1 cellular context compared by ENCODE assay signal in the genomic region with DNA sequence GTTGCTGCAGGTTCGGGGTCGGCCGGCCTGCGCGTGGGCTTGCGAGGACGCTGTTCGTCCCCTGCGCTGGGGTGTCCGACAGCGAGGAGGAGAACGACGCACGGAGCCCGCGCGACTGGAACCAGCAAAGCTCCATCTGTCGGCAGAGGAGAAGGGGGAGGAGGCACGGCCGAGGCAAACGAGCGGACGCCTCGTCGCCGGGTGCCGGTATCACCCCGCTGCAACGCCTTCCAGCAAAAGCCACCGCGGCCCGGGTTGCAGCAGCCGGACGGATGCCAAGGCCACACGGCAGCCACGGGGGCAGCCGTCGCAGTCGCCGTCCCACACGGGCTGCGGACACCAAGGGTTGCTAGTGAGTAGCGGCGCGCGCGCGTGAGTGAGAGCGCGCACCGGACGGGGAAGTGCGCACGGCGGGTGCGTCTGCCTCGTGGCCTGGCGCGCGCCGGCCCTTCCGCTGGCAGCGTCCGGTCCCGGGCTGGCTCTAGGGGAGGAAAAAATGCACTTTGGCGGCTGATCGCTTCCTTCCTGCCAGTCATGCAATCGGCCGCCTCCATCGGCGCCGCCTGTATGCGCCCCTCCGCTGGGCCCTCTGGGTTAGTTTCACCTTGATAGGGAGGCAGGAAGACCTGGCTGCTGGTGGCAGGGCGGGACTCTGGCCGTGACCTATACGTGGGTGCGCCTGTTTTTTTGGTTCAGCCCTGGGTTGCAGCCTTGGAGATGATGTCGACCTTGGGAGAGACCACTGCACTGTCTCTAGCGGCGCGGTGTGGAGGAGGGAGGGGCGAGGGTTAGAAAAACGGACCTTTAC.
TF ChIP-seq lines count a peak whose summit lies in the region.

No MANE protein-coding gene starts in this region.

TF ChIP-seq in HepG2, 621 proteins besides CTCF, POLR2A, EP300 and RAD21 (continued from another document and continues in another):
- 0 out of 2 replicates have a peak, but pooled peaks have one; percentile 83 for TF ChIP-seq CAMTA2 (CRISPR knock-in tag; IDR thresholded peaks at IDR 0.05; ENCODE audit: borderline replicate concordance)
- no peak for TF ChIP-seq ZNF747 (CRISPR knock-in tag; IDR thresholded peaks at IDR 0.05; ENCODE audit: borderline replicate concordance)
- TF ChIP-seq, protein P1, sequence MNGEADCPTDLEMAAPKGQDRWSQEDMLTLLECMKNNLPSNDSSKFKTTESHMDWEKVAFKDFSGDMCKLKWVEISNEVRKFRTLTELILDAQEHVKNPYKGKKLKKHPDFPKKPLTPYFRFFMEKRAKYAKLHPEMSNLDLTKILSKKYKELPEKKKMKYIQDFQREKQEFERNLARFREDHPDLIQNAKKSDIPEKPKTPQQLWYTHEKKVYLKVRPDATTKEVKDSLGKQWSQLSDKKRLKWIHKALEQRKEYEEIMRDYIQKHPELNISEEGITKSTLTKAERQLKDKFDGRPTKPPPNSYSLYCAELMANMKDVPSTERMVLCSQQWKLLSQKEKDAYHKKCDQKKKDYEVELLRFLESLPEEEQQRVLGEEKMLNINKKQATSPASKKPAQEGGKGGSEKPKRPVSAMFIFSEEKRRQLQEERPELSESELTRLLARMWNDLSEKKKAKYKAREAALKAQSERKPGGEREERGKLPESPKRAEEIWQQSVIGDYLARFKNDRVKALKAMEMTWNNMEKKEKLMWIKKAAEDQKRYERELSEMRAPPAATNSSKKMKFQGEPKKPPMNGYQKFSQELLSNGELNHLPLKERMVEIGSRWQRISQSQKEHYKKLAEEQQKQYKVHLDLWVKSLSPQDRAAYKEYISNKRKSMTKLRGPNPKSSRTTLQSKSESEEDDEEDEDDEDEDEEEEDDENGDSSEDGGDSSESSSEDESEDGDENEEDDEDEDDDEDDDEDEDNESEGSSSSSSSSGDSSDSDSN (CRISPR knock-in tag; IDR thresholded peaks at IDR 0.05), result peak; percentile 93
- no peak for TF ChIP-seq ZFP36L2 (CRISPR knock-in tag; IDR thresholded peaks at IDR 0.05)
- TF ChIP-seq, protein P2, sequence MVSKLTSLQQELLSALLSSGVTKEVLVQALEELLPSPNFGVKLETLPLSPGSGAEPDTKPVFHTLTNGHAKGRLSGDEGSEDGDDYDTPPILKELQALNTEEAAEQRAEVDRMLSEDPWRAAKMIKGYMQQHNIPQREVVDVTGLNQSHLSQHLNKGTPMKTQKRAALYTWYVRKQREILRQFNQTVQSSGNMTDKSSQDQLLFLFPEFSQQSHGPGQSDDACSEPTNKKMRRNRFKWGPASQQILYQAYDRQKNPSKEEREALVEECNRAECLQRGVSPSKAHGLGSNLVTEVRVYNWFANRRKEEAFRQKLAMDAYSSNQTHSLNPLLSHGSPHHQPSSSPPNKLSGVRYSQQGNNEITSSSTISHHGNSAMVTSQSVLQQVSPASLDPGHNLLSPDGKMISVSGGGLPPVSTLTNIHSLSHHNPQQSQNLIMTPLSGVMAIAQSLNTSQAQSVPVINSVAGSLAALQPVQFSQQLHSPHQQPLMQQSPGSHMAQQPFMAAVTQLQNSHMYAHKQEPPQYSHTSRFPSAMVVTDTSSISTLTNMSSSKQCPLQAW (CRISPR knock-in tag; IDR thresholded peaks at IDR 0.05), result no peak
- TF ChIP-seq CBX2 (IDR thresholded peaks at IDR 0.05; ENCODE audit: low read depth, low read length), result no peak
- TF ChIP-seq CBX2 (CRISPR knock-in tag; IDR thresholded peaks at IDR 0.05; ENCODE audit: low read depth), result no peak
- TF ChIP-seq, protein P3, sequence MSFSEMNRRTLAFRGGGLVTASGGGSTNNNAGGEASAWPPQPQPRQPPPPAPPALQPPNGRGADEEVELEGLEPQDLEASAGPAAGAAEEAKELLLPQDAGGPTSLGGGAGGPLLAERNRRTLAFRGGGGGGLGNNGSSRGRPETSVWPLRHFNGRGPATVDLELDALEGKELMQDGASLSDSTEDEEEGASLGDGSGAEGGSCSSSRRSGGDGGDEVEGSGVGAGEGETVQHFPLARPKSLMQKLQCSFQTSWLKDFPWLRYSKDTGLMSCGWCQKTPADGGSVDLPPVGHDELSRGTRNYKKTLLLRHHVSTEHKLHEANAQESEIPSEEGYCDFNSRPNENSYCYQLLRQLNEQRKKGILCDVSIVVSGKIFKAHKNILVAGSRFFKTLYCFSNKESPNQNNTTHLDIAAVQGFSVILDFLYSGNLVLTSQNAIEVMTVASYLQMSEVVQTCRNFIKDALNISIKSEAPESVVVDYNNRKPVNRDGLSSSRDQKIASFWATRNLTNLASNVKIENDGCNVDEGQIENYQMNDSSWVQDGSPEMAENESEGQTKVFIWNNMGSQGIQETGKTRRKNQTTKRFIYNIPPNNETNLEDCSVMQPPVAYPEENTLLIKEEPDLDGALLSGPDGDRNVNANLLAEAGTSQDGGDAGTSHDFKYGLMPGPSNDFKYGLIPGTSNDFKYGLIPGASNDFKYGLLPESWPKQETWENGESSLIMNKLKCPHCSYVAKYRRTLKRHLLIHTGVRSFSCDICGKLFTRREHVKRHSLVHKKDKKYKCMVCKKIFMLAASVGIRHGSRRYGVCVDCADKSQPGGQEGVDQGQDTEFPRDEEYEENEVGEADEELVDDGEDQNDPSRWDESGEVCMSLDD (CRISPR knock-in tag; IDR thresholded peaks at IDR 0.05; ENCODE audit: borderline replicate concordance), result no peak
- peak; percentile 26; the same call in 1 of the 2 replicates for TF ChIP-seq ELF3 (CRISPR knock-in tag; IDR thresholded peaks at IDR 0.05)
- peak; percentile 44 for TF ChIP-seq RBM39 (IDR thresholded peaks at IDR 0.05; ENCODE audit: low read depth, low read length, poor library complexity, severe bottlenecking)
- TF ChIP-seq SNRNP70 (IDR thresholded peaks at IDR 0.05; ENCODE audit: low read depth, low read length), result no peak
- no peak for TF ChIP-seq SP5 (CRISPR knock-in tag; IDR thresholded peaks at IDR 0.05; ENCODE audit: borderline replicate concordance, low read depth)
- 0 out of 2 replicates have a peak, but pooled peaks have one; percentile 18 for TF ChIP-seq PITX1 (CRISPR knock-in tag; IDR thresholded peaks at IDR 0.05)
- no peak for TF ChIP-seq TCF12 (IDR thresholded peaks at IDR 0.05)
- 0 out of 2 replicates have a peak, but pooled peaks have one; percentile 33 for TF ChIP-seq TCF12 (CRISPR knock-in tag; IDR thresholded peaks at IDR 0.05)
- TF ChIP-seq, protein P4, sequence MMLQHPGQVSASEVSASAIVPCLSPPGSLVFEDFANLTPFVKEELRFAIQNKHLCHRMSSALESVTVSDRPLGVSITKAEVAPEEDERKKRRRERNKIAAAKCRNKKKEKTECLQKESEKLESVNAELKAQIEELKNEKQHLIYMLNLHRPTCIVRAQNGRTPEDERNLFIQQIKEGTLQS (CRISPR knock-in tag; IDR thresholded peaks at IDR 0.05), result 0 out of 2 replicates have a peak, but pooled peaks have one; percentile 10
- no peak for TF ChIP-seq SMYD3 (CRISPR knock-in tag; IDR thresholded peaks at IDR 0.05)
- no peak for TF ChIP-seq ZNF329 (CRISPR knock-in tag; IDR thresholded peaks at IDR 0.05; ENCODE audit: low read depth)
- TF ChIP-seq ZNF331 (CRISPR knock-in tag; IDR thresholded peaks at IDR 0.05), result no peak; the same call in 1 of the 2 replicates
- TF ChIP-seq TOPORS (CRISPR knock-in tag; IDR thresholded peaks at IDR 0.05), result no peak
- TF ChIP-seq FOSL1 (CRISPR knock-in tag; IDR thresholded peaks at IDR 0.05; ENCODE audit: borderline replicate concordance), result 0 out of 2 replicates have a peak, but pooled peaks have one; percentile 37
- TF ChIP-seq MXI1 (IDR thresholded peaks at IDR 0.05; ENCODE audit: borderline replicate concordance, low read depth, low read length), result peak; percentile 46; the same call in 2 of the 3 replicates
- TF ChIP-seq FOXM1 (CRISPR knock-in tag; IDR thresholded peaks at IDR 0.05), result no peak
- TF ChIP-seq, protein P5, sequence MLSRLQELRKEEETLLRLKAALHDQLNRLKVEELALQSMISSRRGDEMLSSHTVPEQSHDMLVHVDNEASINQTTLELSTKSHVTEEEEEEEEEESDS (CRISPR knock-in tag; IDR thresholded peaks at IDR 0.05; ENCODE audit: borderline replicate concordance), result no peak
- no peak for TF ChIP-seq SRF (IDR thresholded peaks at IDR 0.05; ENCODE audit: low read depth, low read length)
- TF ChIP-seq, protein P6, sequence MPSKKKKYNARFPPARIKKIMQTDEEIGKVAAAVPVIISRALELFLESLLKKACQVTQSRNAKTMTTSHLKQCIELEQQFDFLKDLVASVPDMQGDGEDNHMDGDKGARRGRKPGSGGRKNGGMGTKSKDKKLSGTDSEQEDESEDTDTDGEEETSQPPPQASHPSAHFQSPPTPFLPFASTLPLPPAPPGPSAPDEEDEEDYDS (CRISPR knock-in tag; IDR thresholded peaks at IDR 0.05), result no peak
- TF ChIP-seq, protein P7, sequence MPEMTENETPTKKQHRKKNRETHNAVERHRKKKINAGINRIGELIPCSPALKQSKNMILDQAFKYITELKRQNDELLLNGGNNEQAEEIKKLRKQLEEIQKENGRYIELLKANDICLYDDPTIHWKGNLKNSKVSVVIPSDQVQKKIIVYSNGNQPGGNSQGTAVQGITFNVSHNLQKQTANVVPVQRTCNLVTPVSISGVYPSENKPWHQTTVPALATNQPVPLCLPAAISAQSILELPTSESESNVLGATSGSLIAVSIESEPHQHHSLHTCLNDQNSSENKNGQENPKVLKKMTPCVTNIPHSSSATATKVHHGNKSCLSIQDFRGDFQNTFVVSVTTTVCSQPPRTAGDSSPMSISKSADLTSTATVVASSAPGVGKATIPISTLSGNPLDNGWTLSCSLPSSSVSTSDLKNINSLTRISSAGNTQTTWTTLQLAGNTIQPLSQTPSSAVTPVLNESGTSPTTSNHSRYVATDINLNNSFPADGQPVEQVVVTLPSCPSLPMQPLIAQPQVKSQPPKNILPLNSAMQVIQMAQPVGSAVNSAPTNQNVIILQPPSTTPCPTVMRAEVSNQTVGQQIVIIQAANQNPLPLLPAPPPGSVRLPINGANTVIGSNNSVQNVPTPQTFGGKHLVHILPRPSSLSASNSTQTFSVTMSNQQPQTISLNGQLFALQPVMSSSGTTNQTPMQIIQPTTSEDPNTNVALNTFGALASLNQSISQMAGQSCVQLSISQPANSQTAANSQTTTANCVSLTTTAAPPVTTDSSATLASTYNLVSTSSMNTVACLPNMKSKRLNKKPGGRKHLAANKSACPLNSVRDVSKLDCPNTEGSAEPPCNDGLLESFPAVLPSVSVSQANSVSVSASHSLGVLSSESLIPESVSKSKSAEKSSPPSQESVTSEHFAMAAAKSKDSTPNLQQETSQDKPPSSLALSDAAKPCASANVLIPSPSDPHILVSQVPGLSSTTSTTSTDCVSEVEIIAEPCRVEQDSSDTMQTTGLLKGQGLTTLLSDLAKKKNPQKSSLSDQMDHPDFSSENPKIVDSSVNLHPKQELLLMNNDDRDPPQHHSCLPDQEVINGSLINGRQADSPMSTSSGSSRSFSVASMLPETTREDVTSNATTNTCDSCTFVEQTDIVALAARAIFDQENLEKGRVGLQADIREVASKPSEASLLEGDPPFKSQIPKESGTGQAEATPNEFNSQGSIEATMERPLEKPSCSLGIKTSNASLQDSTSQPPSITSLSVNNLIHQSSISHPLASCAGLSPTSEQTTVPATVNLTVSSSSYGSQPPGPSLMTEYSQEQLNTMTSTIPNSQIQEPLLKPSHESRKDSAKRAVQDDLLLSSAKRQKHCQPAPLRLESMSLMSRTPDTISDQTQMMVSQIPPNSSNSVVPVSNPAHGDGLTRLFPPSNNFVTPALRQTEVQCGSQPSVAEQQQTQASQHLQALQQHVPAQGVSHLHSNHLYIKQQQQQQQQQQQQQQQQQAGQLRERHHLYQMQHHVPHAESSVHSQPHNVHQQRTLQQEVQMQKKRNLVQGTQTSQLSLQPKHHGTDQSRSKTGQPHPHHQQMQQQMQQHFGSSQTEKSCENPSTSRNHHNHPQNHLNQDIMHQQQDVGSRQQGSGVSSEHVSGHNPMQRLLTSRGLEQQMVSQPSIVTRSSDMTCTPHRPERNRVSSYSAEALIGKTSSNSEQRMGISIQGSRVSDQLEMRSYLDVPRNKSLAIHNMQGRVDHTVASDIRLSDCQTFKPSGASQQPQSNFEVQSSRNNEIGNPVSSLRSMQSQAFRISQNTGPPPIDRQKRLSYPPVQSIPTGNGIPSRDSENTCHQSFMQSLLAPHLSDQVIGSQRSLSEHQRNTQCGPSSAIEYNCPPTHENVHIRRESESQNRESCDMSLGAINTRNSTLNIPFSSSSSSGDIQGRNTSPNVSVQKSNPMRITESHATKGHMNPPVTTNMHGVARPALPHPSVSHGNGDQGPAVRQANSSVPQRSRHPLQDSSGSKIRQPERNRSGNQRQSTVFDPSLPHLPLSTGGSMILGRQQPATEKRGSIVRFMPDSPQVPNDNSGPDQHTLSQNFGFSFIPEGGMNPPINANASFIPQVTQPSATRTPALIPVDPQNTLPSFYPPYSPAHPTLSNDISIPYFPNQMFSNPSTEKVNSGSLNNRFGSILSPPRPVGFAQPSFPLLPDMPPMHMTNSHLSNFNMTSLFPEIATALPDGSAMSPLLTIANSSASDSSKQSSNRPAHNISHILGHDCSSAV (CRISPR knock-in tag; IDR thresholded peaks at IDR 0.05; ENCODE audit: borderline replicate concordance), result no peak
- no peak for TF ChIP-seq RBAK (CRISPR knock-in tag; IDR thresholded peaks at IDR 0.05)
- TF ChIP-seq, protein P8, sequence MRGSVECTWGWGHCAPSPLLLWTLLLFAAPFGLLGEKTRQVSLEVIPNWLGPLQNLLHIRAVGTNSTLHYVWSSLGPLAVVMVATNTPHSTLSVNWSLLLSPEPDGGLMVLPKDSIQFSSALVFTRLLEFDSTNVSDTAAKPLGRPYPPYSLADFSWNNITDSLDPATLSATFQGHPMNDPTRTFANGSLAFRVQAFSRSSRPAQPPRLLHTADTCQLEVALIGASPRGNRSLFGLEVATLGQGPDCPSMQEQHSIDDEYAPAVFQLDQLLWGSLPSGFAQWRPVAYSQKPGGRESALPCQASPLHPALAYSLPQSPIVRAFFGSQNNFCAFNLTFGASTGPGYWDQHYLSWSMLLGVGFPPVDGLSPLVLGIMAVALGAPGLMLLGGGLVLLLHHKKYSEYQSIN (CRISPR knock-in tag; IDR thresholded peaks at IDR 0.05; ENCODE audit: borderline replicate concordance), result no peak
- TF ChIP-seq ZC3H4 (CRISPR knock-in tag; IDR thresholded peaks at IDR 0.05; ENCODE audit: borderline replicate concordance), result no peak
- TF ChIP-seq, protein P9, sequence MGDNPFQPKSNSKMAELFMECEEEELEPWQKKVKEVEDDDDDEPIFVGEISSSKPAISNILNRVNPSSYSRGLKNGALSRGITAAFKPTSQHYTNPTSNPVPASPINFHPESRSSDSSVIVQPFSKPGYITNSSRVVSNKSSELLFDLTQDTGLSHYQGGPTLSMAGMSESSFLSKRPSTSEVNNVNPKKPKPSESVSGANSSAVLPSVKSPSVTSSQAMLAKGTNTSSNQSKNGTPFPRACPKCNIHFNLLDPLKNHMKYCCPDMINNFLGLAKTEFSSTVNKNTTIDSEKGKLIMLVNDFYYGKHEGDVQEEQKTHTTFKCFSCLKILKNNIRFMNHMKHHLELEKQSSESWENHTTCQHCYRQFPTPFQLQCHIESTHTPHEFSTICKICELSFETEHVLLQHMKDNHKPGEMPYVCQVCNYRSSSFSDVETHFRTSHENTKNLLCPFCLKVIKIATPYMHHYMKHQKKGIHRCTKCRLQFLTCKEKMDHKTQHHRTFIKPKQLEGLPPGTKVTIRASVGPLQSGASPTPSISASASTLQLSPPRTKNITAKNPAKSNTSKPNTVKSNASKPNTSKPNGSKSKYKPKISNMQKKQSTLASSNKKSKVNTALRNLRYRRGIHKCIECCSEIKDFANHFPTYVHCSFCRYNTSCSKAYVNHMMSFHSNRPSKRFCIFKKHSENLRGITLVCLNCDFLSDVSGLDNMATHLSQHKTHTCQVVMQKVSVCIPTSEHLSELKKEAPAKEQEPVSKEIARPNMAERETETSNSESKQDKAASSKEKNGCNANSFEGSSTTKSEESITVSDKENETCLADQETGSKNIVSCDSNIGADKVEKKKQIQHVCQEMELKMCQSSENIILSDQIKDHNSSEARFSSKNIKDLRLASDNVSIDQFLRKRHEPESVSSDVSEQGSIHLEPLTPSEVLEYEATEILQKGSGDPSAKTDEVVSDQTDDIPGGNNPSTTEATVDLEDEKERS (CRISPR knock-in tag; IDR thresholded peaks at IDR 0.05), result no peak; the same call in 1 of the 2 replicates
- TF ChIP-seq NONO (IDR thresholded peaks at IDR 0.05), result no peak
- TF ChIP-seq NONO (CRISPR knock-in tag; conservative IDR thresholded peaks at IDR 0.05), result peak; percentile 76
- TF ChIP-seq ZSCAN20 (CRISPR knock-in tag; IDR thresholded peaks at IDR 0.05; ENCODE audit: borderline replicate concordance), result peak; percentile 58; the same call in 1 of the 2 replicates
- no peak for TF ChIP-seq ZNF3 (CRISPR knock-in tag; IDR thresholded peaks at IDR 0.05)
- no peak for TF ChIP-seq CC2D1A (CRISPR knock-in tag; IDR thresholded peaks at IDR 0.05)
